11 cellular contexts compared by ENCODE assay signal in genomic region chr7:99324559-99324958, GRCh38. TPM values are rescaled to one million over a fixed set of nuclear protein-coding genes. Genes with fewer than 3 reads are reported as not detected.
A peak's percentile ranks its signal among the peaks of the same experiment; 100 is the strongest.
DNase-seq lines count a peak whose midpoint lies in the region; FAIRE-seq and TF ChIP-seq lines count a peak whose summit lies in the region.
"Had no signal": no experiment of that assay in that cellular context is flagged by ENCODE, and none has a peak within 500 bp of the region (broad histone marks: within the 10 kb centered on the region; RNA-seq: fewer than 3 reads in every experiment).

No MANE protein-coding gene starts in this region.

- WGBS in smooth muscle cell (ENCODE audit: low lambda C conversion rate) = 97% methylated on average over 14 of the region's 14 CpGs

- H3K27ac ChIP-seq in VCaP = peak overlapping the region; percentile 94; the same call in 1 of the 2 replicates
- no peak overlapping the region for H3K27ac ChIP-seq in smooth muscle cell (ENCODE audit: low read depth)

- peaks cover 3% of the 10 kb centered on the region for H3K36me3 Mint-ChIP-seq in activated naive CD4-positive, alpha-beta T cell treated with anti-CD3 and anti-CD28 coated beads, Interleukin-2, amount 10 ng/mL, durations not matched to agents 7 days and 5 days

- H3K27me3 Mint-ChIP-seq in activated naive CD4-positive, alpha-beta T cell treated with anti-CD3 and anti-CD28 coated beads, Interleukin-2, amount 10 ng/mL, durations not matched to agents 7 days and 5 days = peaks cover 12% of the 10 kb centered on the region

- no peak overlapping the region for H2AFZ ChIP-seq in smooth muscle cell (ENCODE audit: low read depth)

- TF ChIP-seq POLR2A in GM12892 (IDR thresholded peaks at IDR 0.05; ENCODE audit: low read depth, low read length) = no peak

- no peak for TF ChIP-seq CTCF in VCaP (conservative IDR thresholded peaks at IDR 0.05)
- TF ChIP-seq CTCF in fibroblast of mammary gland (conservative IDR thresholded peaks at IDR 0.05; ENCODE audit: control insufficient read depth, insufficient read depth, low read depth, low read length) = no peak
- TF ChIP-seq CTCF in smooth muscle cell (IDR thresholded peaks at IDR 0.05; ENCODE audit: borderline replicate concordance, insufficient read depth, poor library complexity, severe bottlenecking) = no peak

- CTCF ChIA-PET in activated naive CD4-positive, alpha-beta T cell treated with anti-CD3 and anti-CD28 coated beads, Interleukin-2, amount 10 ng/mL, durations not matched to agents 7 days and 5 days (lab: Charles Lee) = interaction anchor here (1.2 to 4.3 kb wide), 2 partner anchors 10 to 14 kb away, joined by 3 to 17 read pairs; no protein-coding TSS in a partner anchor

- H3K79me2 ChIP-seq in smooth muscle cell (ENCODE audit: low read depth) = peaks cover 37% of the 10 kb centered on the region

- peak overlapping the region; percentile 80 for H3K4me3 ChIP-seq in fibroblast of mammary gland (ENCODE audit: control insufficient read depth, low read depth, low read length)
- H3K4me3 ChIP-seq in smooth muscle cell = peak overlapping the region; percentile 87

- FAIRE-seq in GM12892 (lab: Jason Lieb, UNC) = no peak

- peak overlapping the region; percentile 99 for H3K4me2 ChIP-seq in smooth muscle cell

- no peak overlapping the region for H3K9ac ChIP-seq in smooth muscle cell (ENCODE audit: low read depth)

- no peaks in the 10 kb centered on the region for H3F3A ChIP-seq in smooth muscle cell (ENCODE audit: low read depth)

- H3K9me3 Mint-ChIP-seq in activated naive CD4-positive, alpha-beta T cell treated with anti-CD3 and anti-CD28 coated beads, Interleukin-2, amount 10 ng/mL, durations not matched to agents 7 days and 5 days = no peaks in the 10 kb centered on the region

- H3K27me3 ChIP-seq in smooth muscle cell (ENCODE audit: low read depth) = no peaks in the 10 kb centered on the region

- H3K4me3 Mint-ChIP-seq in activated naive CD4-positive, alpha-beta T cell treated with anti-CD3 and anti-CD28 coated beads, Interleukin-2, amount 10 ng/mL, durations not matched to agents 7 days and 5 days = peak overlapping the region; percentile 77

- no peaks in the 10 kb centered on the region for H3K9me3 ChIP-seq in smooth muscle cell (replicated peaks; ENCODE audit: low read depth)

- H3K4me1 ChIP-seq in smooth muscle cell (ENCODE audit: low read depth) = peaks cover 12% of the 10 kb centered on the region

- peak overlapping the region; percentile 24 for H3K27ac Mint-ChIP-seq in activated naive CD4-positive, alpha-beta T cell treated with anti-CD3 and anti-CD28 coated beads, Interleukin-2, amount 10 ng/mL, durations not matched to agents 7 days and 5 days

- peaks cover 29% of the 10 kb centered on the region for H3K4me1 Mint-ChIP-seq in activated naive CD4-positive, alpha-beta T cell treated with anti-CD3 and anti-CD28 coated beads, Interleukin-2, amount 10 ng/mL, durations not matched to agents 7 days and 5 days

- H3K36me3 ChIP-seq in smooth muscle cell (ENCODE audit: low read depth) = no peaks in the 10 kb centered on the region

- peaks cover 28% of the 10 kb centered on the region for H4K20me1 ChIP-seq in smooth muscle cell (ENCODE audit: low read depth)

- no peak for DNase-seq in activated naive CD4-positive, alpha-beta T cell treated with anti-CD3 and anti-CD28 coated beads, Interleukin-2, amount 10 ng/mL, durations not matched to agents 7 days and 5 days
- no peak for DNase-seq in activated naive CD4-positive, alpha-beta T cell treated with anti-CD3 and anti-CD28 coated beads, Interleukin-2, amount 50 U/mL, for 16 hours
- DNase-seq in fibroblast of mammary gland (ENCODE audit: low read depth) (no peak), smooth muscle cell (lab: John Stamatoyannopoulos, UW; ENCODE audit: unreplicated experiment) (no peak), GM12892 (ENCODE audit: insufficient read length) (no peak), NCI-H2081 (lab: John Stamatoyannopoulos, UW) (no peak), NCI-H2107 treated with DMSO at 0.1 percent for 48 hours (lab: John Stamatoyannopoulos, UW; ENCODE audit: unreplicated experiment) (no peak)
- DNase-seq: foreskin melanocyte, occipital lobe, Right ventricle myocardium superior had no signal

RNA-seq across cellular contexts. Expression of gene ARPC1A, which starts 1.1 kb away (rescaled TPM):
- total RNA-seq in smooth muscle cell = 80.8 and 85.0 TPM in 2 replicates
- polyA plus RNA-seq in smooth muscle cell = 109 and 113 TPM in 2 replicates
- 57.4 TPM for polyA plus RNA-seq in GM12892 (2012; ENCODE audit: missing spikeins)

RNA-seq across cellular contexts. Expression of gene ARPC1B, which starts 50.0 kb away (rescaled TPM):
- total RNA-seq in smooth muscle cell = 105 and 167 TPM in 2 replicates
- 204 and 225 TPM in 2 replicates for polyA plus RNA-seq in smooth muscle cell
- polyA plus RNA-seq in GM12892 (2012; ENCODE audit: missing spikeins) = 230 TPM

RNA-seq across cellular contexts. Expression of gene MYH16, which starts 51.9 kb away (rescaled TPM):
- total RNA-seq in smooth muscle cell = not detected in 2 replicates
- not detected in 2 replicates for polyA plus RNA-seq in smooth muscle cell
- polyA plus RNA-seq in GM12892 (2012; ENCODE audit: missing spikeins) = not detected
- total RNA-seq: occipital lobe, Right ventricle myocardium superior had no signal
